24 cellular contexts compared by ENCODE assay signal in the genomic region with DNA sequence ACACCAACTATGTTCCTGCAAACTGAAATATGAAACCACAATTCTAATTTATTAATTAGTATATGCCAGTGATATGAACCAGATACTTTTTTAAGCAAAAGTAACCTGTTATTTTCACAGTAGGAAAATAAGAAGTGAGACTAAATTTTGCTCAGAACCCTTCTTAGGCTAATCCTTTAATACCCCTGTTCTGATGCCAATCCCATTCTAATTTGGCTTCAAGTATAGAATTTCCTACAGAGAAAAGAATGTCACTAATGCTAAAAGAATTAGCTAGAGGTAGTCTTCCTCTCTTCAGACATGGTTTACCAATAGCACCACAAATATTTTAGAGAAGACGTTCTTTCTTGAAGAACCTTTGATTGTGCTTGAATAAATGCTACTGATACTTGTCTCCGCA.
"Had no signal": no experiment of that assay in that cellular context is flagged by ENCODE, and none has a peak within 500 bp of the region (broad histone marks: within the 10 kb centered on the region; RNA-seq: fewer than 3 reads in every experiment).

No MANE protein-coding gene starts in this region.

- H3K27ac ChIP-seq: colonic mucosa, coronary artery, dorsolateral prefrontal cortex, epithelial cell of prostate, esophagus muscularis mucosa, esophagus squamous epithelium, foreskin keratinocyte, gastrocnemius medialis, gastroesophageal sphincter, heart left ventricle, heart right ventricle had no signal

- H3K9me3 ChIP-seq: colonic mucosa, esophagus muscularis mucosa, esophagus squamous epithelium, gastrocnemius medialis, gastroesophageal sphincter, heart left ventricle, heart right ventricle had no signal

- H3K36me3 ChIP-seq: colonic mucosa, esophagus muscularis mucosa, esophagus squamous epithelium, gastrocnemius medialis, gastroesophageal sphincter, heart left ventricle, heart right ventricle had no signal

- ATAC-seq: effector memory CD8-positive, alpha-beta T cell; esophagus mucosa; foreskin keratinocyte; gastrocnemius medialis; gastroesophageal sphincter; heart left ventricle; heart right ventricle had no signal

- H3K4me1 ChIP-seq: colonic mucosa, esophagus muscularis mucosa, esophagus squamous epithelium, foreskin keratinocyte, gastrocnemius medialis, gastroesophageal sphincter, heart left ventricle, heart right ventricle had no signal

- H3K27me3 ChIP-seq: colonic mucosa, dorsolateral prefrontal cortex, esophagus muscularis mucosa, esophagus squamous epithelium, foreskin keratinocyte, gastrocnemius medialis, gastroesophageal sphincter, heart left ventricle, heart right ventricle had no signal

- H3K4me3 ChIP-seq: colonic mucosa, coronary artery, dorsolateral prefrontal cortex, esophagus muscularis mucosa, esophagus squamous epithelium, gastrocnemius medialis, gastroesophageal sphincter, heart left ventricle, heart right ventricle had no signal

- DNase-seq: colonic mucosa; cortex of kidney; dermis blood vessel endothelial cell; dorsolateral prefrontal cortex; effector CD4-positive, alpha-beta T cell; effector CD8-positive, alpha-beta T cell; effector memory CD4-positive, alpha-beta T cell; effector memory CD8-positive, alpha-beta T cell; endodermal cell; erythroblast; esophagus squamous epithelium; foreskin fibroblast; foreskin keratinocyte; foreskin melanocyte; gastrocnemius medialis; glutamatergic neuron; head of caudate nucleus; heart left ventricle; heart right ventricle had no signal
